ENCODE assay signal across 8 cellular contexts in the genomic region with DNA sequence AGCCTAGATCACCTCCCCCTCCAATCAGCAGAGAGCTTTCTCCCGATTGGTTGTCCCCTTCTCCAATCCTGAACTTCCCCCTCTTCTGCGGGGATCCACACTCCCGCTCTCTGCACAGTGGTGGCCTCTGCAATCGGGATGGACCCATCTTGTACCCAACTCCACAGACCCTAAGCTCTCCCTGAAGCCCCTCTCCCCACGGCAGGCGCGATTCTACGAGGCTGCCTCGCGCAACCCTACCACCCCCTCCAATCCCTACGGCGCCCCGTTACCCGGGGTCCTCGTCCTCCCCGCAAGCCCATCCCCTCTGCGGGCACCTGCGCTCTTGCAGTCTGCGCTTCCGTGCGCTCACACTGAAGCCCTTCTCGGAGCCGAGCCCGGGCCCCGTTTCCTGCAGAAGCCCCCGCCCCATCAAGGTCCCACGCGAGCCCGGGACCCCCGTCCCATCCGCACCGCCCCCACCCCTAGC. TPM values are rescaled to one million over a fixed set of nuclear protein-coding genes. Genes with fewer than 3 reads are reported as not detected.
DNase-seq lines count a peak whose midpoint lies in the region; ATAC-seq and TF ChIP-seq lines count a peak whose summit lies in the region.

No MANE protein-coding gene starts in this region.

- peak overlapping the region; percentile 56 for H3K9ac ChIP-seq in neural progenitor cell

- H3K27me3 Mint-ChIP-seq in neural progenitor cell (ENCODE audit: insufficient read depth, low read depth) = peaks cover 3% of the 10 kb centered on the region

- DNase-seq in DMS53 treated with DMSO at 0.1 percent for 48 hours (lab: John Stamatoyannopoulos, UW; ENCODE audit: unreplicated experiment) (peak; percentile 69), LNCaP clone FGC (ENCODE audit: low read depth) (peak; percentile 55), foreskin keratinocyte (peak; percentile 71 to 87), neural progenitor cell (ENCODE audit: low spot score) (peak; percentile 94), stromal cell of bone marrow (ENCODE audit: low read depth) (peak; percentile 88)
- peak; percentile 43 for DNase-seq in activated gamma-delta T cell treated with anti-CD3 and anti-CD28 coated beads, Interleukin-2, amount 50 U/mL, for 16 hours (ENCODE audit: low read depth)

- H3K27ac ChIP-seq in foreskin keratinocyte (no peak overlapping the region), neural progenitor cell (no peak overlapping the region)

- H2AFZ ChIP-seq in neural progenitor cell (replicated peaks) = peak overlapping the region; percentile 72

- no peaks in the 10 kb centered on the region for H4K20me1 ChIP-seq in neural progenitor cell (ENCODE audit: low read depth)

- H3K4me2 ChIP-seq in neural progenitor cell = peak overlapping the region; percentile 86

- H3K4me1 Mint-ChIP-seq in neural progenitor cell = peaks cover 15% of the 10 kb centered on the region

- H3K27ac Mint-ChIP-seq in neural progenitor cell = peak overlapping the region; percentile 70

- no peaks in the 10 kb centered on the region for H3K9me3 ChIP-seq in neural progenitor cell (ENCODE audit: low read depth)

- TF ChIP-seq POLR2A in Raji (IDR thresholded peaks at IDR 0.05; ENCODE audit: insufficient read depth, low read depth, low read length) = peak; percentile 49

- peak overlapping the region; percentile 99 for H3K4me3 Mint-ChIP-seq in neural progenitor cell

- H3K36me3 ChIP-seq in neural progenitor cell = no peaks in the 10 kb centered on the region

- H3K36me3 Mint-ChIP-seq in neural progenitor cell = peaks cover 2% of the 10 kb centered on the region

- H3K4me3 ChIP-seq in LNCaP clone FGC (ENCODE audit: low read depth, low read length) = peak overlapping the region; percentile 54
- H3K4me3 ChIP-seq in neural progenitor cell = peak overlapping the region; percentile 87

- H3K27me3 ChIP-seq in foreskin keratinocyte = no peaks in the 10 kb centered on the region
- no peaks in the 10 kb centered on the region for H3K27me3 ChIP-seq in neural progenitor cell

- peak; percentile 31 for ATAC-seq in GM21786 (IDR thresholded peaks at IDR 0.05; ENCODE audit: unreplicated experiment)
- peak; percentile 73 for ATAC-seq in foreskin keratinocyte

- peaks cover 8% of the 10 kb centered on the region for H3K4me1 ChIP-seq in foreskin keratinocyte
- H3K4me1 ChIP-seq in neural progenitor cell = no peaks in the 10 kb centered on the region

- TF ChIP-seq CTCF in LNCaP clone FGC (IDR thresholded peaks at IDR 0.05; ENCODE audit: control insufficient read depth, extremely low read depth, insufficient read depth) = no peak
- TF ChIP-seq CTCF in foreskin keratinocyte (conservative IDR thresholded peaks at IDR 0.05) = no peak
- TF ChIP-seq CTCF in neural progenitor cell (IDR thresholded peaks at IDR 0.05) = no peak

- no peaks in the 10 kb centered on the region for H3K9me3 Mint-ChIP-seq in neural progenitor cell

- H3K79me2 ChIP-seq in neural progenitor cell (ENCODE audit: low read depth) = peaks cover 12% of the 10 kb centered on the region

- H3F3A ChIP-seq in neural progenitor cell (ENCODE audit: low read depth) = no peaks in the 10 kb centered on the region

RNA-seq across cellular contexts. Expression of a gene that starts 0.5 kb away (rescaled TPM):
- 39.6 and 41.3 TPM in 2 replicates for total RNA-seq in foreskin keratinocyte
- 56.7 and 56.8 TPM in 2 replicates for polyA plus RNA-seq in foreskin keratinocyte
- total RNA-seq in neural progenitor cell (ENCODE audit: low replicate concordance) = 8.0 and 66.2 TPM in 2 replicates

RNA-seq across cellular contexts. Expression of a gene that starts 28.3 kb away (rescaled TPM):
- total RNA-seq in foreskin keratinocyte = 0.35 and 0.44 TPM in 2 replicates
- 0.49 and 0.68 TPM in 2 replicates for polyA plus RNA-seq in foreskin keratinocyte
- 1.2 and 4.3 TPM in 2 replicates for total RNA-seq in neural progenitor cell (ENCODE audit: low replicate concordance)

Comparison
In these comparisons a context has a peak if more than half of its experiments do, and no peak if none do; other contexts are left out.
1. DNase-seq: peak in every context shown above with its lines; median percentile 94 in neural progenitor cell; 88 in stromal cell of bone marrow; 79 in foreskin keratinocyte; 69 in DMS53 treated with DMSO at 0.1 percent for 48 hours; 55 in LNCaP clone FGC; 43 in activated gamma-delta T cell treated with anti-CD3 and anti-CD28 coated beads, Interleukin-2, amount 50 U/mL, for 16 hours.